Comparison of ENCODE assay signal across 1 cellular context in genomic region chr6:39891976-39892375, GRCh38.
TF ChIP-seq lines count a peak whose summit lies in the region.

No MANE protein-coding gene starts in this region.

TF ChIP-seq in IMR-90, 13 proteins besides CTCF, POLR2A, EP300 and RAD21:
- no peak for TF ChIP-seq ELK1 (IDR thresholded peaks at IDR 0.05; ENCODE audit: borderline replicate concordance, low read depth, low read length)
- no peak for TF ChIP-seq SMC3 (IDR thresholded peaks at IDR 0.05; ENCODE audit: low read depth, low read length)
- TF ChIP-seq FOS (IDR thresholded peaks at IDR 0.05; ENCODE audit: low read depth, low read length), result no peak
- TF ChIP-seq RFX5 (IDR thresholded peaks at IDR 0.05; ENCODE audit: low read depth, low read length), result no peak
- TF ChIP-seq MAFK (IDR thresholded peaks at IDR 0.05; ENCODE audit: low read depth, low read length), result no peak
- no peak for TF ChIP-seq MAZ (IDR thresholded peaks at IDR 0.05; ENCODE audit: borderline replicate concordance, low read depth, low read length)
- no peak for TF ChIP-seq MXI1 (IDR thresholded peaks at IDR 0.05; ENCODE audit: borderline replicate concordance, low read depth, low read length)
- no peak for TF ChIP-seq NFE2L2 (IDR thresholded peaks at IDR 0.05; ENCODE audit: low read depth, low read length)
- no peak for TF ChIP-seq CEBPB (IDR thresholded peaks at IDR 0.05; ENCODE audit: low read depth, low read length)
- TF ChIP-seq BHLHE40 (IDR thresholded peaks at IDR 0.05; ENCODE audit: low read depth, low read length), result no peak
- no peak for TF ChIP-seq USF2 (IDR thresholded peaks at IDR 0.05; ENCODE audit: low read depth, low read length)
- TF ChIP-seq CHD1 (IDR thresholded peaks at IDR 0.05; ENCODE audit: low read depth, low read length), result no peak
- TF ChIP-seq RCOR1 (IDR thresholded peaks at IDR 0.05; ENCODE audit: insufficient replicate concordance, low read length), result no peak
